Comparison of ENCODE assay signal across 8 cellular contexts in genomic region chr1:1001631-1002300, GRCh38. TPM values are rescaled to one million over a fixed set of nuclear protein-coding genes. Genes with fewer than 3 reads are reported as not detected.
DNase-seq lines count a peak whose midpoint lies in the region; ATAC-seq and TF ChIP-seq lines count a peak whose summit lies in the region.

No MANE protein-coding gene starts in this region.

- H4K20me1 ChIP-seq in KMS-11 (ENCODE audit: insufficient read depth), result no peaks in the 10 kb centered on the region

- DNase-seq in G401 (ENCODE audit: low spot score), result peak; percentile 31
- DNase-seq in cerebellum (ENCODE audit: low spot score), result peak; percentile 54
- DNase-seq in left colon, result peak; percentile 64 to 85
- DNase-seq in stimulated activated CD4-positive, alpha-beta T cell treated with anti-CD3 and anti-CD28 coated beads, Interleukin-2, amount 100 ng/mL, for 48 hours, result peak; percentile 72 to 82
- DNase-seq in GOT3 (lab: John Stamatoyannopoulos, UW), result no peak

- no peak overlapping the region for H3K9ac ChIP-seq in KMS-11

- no peak overlapping the region for H3K27ac ChIP-seq in KMS-11

- no peaks in the 10 kb centered on the region for H3K36me3 ChIP-seq in KMS-11 (ENCODE audit: insufficient read depth)

- H2AFZ ChIP-seq in KMS-11 (ENCODE audit: low read depth), result no peak overlapping the region

- no peak overlapping the region for H3K4me3 ChIP-seq in KMS-11 (IDR thresholded peaks at IDR 0.05; ENCODE audit: insufficient read depth, low read depth, low read length)

- peaks cover 70% of the 10 kb centered on the region for H3K27me3 ChIP-seq in KMS-11 (ENCODE audit: insufficient read depth, low read depth)

- no peak overlapping the region for H3K4me2 ChIP-seq in KMS-11

- peak; percentile 71 for TF ChIP-seq CTCF in KMS-11 (conservative IDR thresholded peaks at IDR 0.05; ENCODE audit: low read depth, low read length)

- in situ Hi-C loops in G401 (cut with HindIII; ENCODE audit: low sequenced_read_pairs), result no loop called here

- no peaks in the 10 kb centered on the region for H3K79me2 ChIP-seq in KMS-11 (ENCODE audit: insufficient read depth, low read depth)

- H3K4me1 ChIP-seq in KMS-11 (ENCODE audit: low read depth, poor library complexity, severe bottlenecking), result peaks cover 18% of the 10 kb centered on the region

- intact Hi-C loops in left colon (cut with DNase I, micrococcal nuclease), result no loop called here

- ATAC-seq in activated CD4-positive, CD25-positive, alpha-beta regulatory T cell treated with anti-CD3 and anti-CD28 coated beads, Interleukin-2, amount 50 U/mL, for 24 hours, result peak; percentile 63 to 65
- ATAC-seq in left colon, result peak; percentile 32
- ATAC-seq in HG02938 (IDR thresholded peaks at IDR 0.05; ENCODE audit: unreplicated experiment), result no peak

RNA-seq across cellular contexts. Expression of gene HES4, which starts 1.9 kb away (rescaled TPM):
- 27.5 and 66.5 TPM in 2 replicates for total RNA-seq in G401 (2014; rRNA removed; shearing (Covaris generic))
- total RNA-seq in cerebellum (14.9 TPM), left colon (10 to 100 TPM; 19.5 to 24.2 TPM)

RNA-seq across cellular contexts. Expression of gene ISG15, which starts 11.5 kb away (rescaled TPM):
- 213 and 304 TPM in 2 replicates for total RNA-seq in G401 (2014; rRNA removed; shearing (Covaris generic))
- 10.3 TPM for total RNA-seq in cerebellum
- total RNA-seq in left colon, result 10 to 100 TPM; 31.2 to 37.9 TPM

RNA-seq across cellular contexts. Expression of gene AGRN, which starts 18.2 kb away (rescaled TPM):
- 103 and 106 TPM in 2 replicates for total RNA-seq in G401 (2014; rRNA removed; shearing (Covaris generic))
- total RNA-seq in cerebellum, result 71.5 TPM
- total RNA-seq in left colon, result 10 to 100 TPM; 54.0 to 59.5 TPM

RNA-seq across cellular contexts. Expression of gene PERM1, which starts 19.9 kb away (rescaled TPM):
- total RNA-seq in G401 (2014; rRNA removed; shearing (Covaris generic)), result 0.17 TPM in 1 of 2 replicates, not detected in the other
- total RNA-seq in cerebellum (0.18 TPM), left colon (under 1 TPM in 1 of 2 donors, not detected in 1; 0.14 TPM)

RNA-seq across cellular contexts. Expression of gene PLEKHN1, which starts 35.5 kb away (rescaled TPM):
- 4.3 and 5.5 TPM in 2 replicates for total RNA-seq in G401 (2014; rRNA removed; shearing (Covaris generic))
- not detected for total RNA-seq in cerebellum
- under 1 TPM; 0.58 to 0.95 TPM for total RNA-seq in left colon
